21 cellular contexts compared by ENCODE assay signal in genomic region chr13:94917814-94918213, GRCh38.
DNase-seq lines count a peak whose midpoint lies in the region; ATAC-seq and TF ChIP-seq lines count a peak whose summit lies in the region.
"Had no signal": no experiment of that assay in that cellular context is flagged by ENCODE, and none has a peak within 500 bp of the region (broad histone marks: within the 10 kb centered on the region; RNA-seq: fewer than 3 reads in every experiment).

No MANE protein-coding gene starts in this region.

- in situ Hi-C loops in astrocyte of the spinal cord (cut with HindIII; ENCODE audit: low sequenced_read_pairs), result no loop called here

- DNase-seq in AG20443 (ENCODE audit: low spot score) (peak; percentile 12), Kasumi-1 (lab: John Stamatoyannopoulos, UW) (peak; percentile 24 to 30), astrocyte of the spinal cord (ENCODE audit: low read depth, low spot score) (peak; percentile 8), islet precursor cell (peak; percentile 75), midbrain (lab: John Stamatoyannopoulos, UW) (no peak), medulla oblongata (ENCODE audit: extremely low spot score) (no peak)
- DNase-seq: activated CD4-positive, alpha-beta T cell treated with anti-CD3 and anti-CD28 coated beads, Interleukin-2, amount 50 U/mL, for 48 hours; activated naive CD4-positive, alpha-beta T cell treated with Interleukin-2 at 50 U/mL for 16 hours; CD8-positive, alpha-beta memory T cell; cortex of kidney; foreskin melanocyte; HCEC 1CT; left ventricle myocardium superior; NCI-H1436 treated with DMSO at 0.1 percent for 48 hours; NCI-H2227 treated with DMSO at 0.1 percent for 48 hours; NK-92 treated with Interleukin-12 subunit alpha and Interleukin-12 subunit beta, amount 100 ng/mL, for 24 hours; pancreas; stimulated activated CD4-positive, alpha-beta T cell treated with anti-CD3 and anti-CD28 coated beads, Interleukin-2, amount 100 ng/mL, for 24 hours; stomach had no signal

- no peak for TF ChIP-seq CTCF in astrocyte of the spinal cord (IDR thresholded peaks at IDR 0.05; ENCODE audit: low read depth, low read length)

- ATAC-seq in GM18858 (IDR thresholded peaks at IDR 0.05; ENCODE audit: unreplicated experiment) (no peak), HG03571 (IDR thresholded peaks at IDR 0.05; ENCODE audit: unreplicated experiment) (no peak)
- ATAC-seq: left ventricle myocardium superior, pancreas had no signal

- H3K4me3 ChIP-seq in astrocyte of the spinal cord (ENCODE audit: low read depth, low read length), result no peak overlapping the region
- H3K4me3 ChIP-seq: pancreas, stomach had no signal

Comparison
In these comparisons a context has a peak if more than half of its experiments do, and no peak if none do; other contexts are left out.
1. DNase-seq: peak in AG20443 (single experiment), Kasumi-1 (2 of 2), astrocyte of the spinal cord (single experiment) and islet precursor cell (single experiment); none in midbrain (single experiment) and medulla oblongata (single experiment).